ENCODE assay signal across 4 cellular contexts in the genomic region with DNA sequence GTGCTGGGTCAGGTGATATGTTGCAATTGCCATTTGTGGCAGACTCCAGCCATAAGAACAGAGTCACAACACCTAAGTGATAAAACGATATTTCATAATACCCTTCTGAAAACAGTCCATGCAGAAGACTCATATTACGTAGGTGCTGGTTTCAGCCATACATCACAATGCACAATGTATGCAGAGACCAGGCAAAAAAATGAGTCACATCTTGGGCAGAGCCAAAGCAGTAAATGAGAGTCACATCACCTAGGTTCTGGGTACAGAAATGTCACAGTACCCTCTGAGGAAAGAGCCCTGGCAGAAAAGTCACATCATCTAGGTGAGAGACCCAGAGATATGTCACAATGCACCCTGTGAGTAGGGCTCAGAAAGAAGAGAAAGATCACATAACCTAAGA.
"Had no signal": no experiment of that assay in that cellular context is flagged by ENCODE, and none has a peak within 500 bp of the region (broad histone marks: within the 10 kb centered on the region; RNA-seq: fewer than 3 reads in every experiment).

No MANE protein-coding gene starts in this region.

- H2AFZ ChIP-seq: GM23338 had no signal

- H3K4me1 Mint-ChIP-seq: H9 had no signal

- H3K4me2 ChIP-seq: GM23338 had no signal

- DNase-seq: H9, HCEC 1CT, IMR-90 had no signal

- H3K4me3 Mint-ChIP-seq: GM23338, H9 had no signal

- H3K27ac Mint-ChIP-seq: GM23338, H9 had no signal

- ATAC-seq: GM23338 had no signal

- H3K4me3 ChIP-seq: GM23338 had no signal
